In the genomic region with DNA sequence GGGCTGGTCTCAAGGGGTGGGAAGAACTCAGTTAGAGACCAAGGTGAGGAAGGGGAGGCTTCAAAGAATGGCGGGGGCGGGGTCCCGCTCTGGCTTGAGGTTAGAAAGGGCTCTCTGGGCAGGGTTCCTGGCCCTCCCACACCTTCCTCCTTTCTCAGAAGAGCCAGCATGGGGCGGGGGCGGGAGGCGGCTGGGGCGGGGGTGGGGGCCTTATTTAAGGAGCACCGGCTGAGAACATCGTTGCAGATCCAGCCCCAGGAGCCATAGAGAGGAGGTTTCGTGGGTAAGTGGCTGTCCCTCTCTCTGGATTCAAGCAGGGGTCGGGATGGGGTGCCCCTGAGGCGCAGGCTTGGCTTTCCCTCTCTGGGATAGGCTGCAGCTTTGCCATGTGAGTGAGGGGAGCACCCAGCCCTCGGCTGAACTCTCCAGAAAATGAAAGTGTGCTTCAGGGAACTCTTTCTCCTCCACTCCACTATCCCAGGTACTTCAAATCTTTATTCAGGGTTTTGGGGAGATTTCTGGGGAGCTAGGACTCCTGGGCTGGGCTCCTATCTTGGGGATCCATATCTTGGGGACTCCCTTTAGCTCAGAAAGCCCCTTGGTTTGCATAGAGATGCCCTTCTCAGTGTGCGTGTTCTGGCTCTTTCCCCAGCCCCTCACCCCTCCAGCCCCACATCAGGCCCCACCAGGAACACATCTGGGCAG, we compare ENCODE assay signal across 9 cellular contexts. TPM values are rescaled to one million over a fixed set of nuclear protein-coding genes. Genes with fewer than 3 reads are reported as not detected.
DNase-seq lines count a peak whose midpoint lies in the region; ATAC-seq and TF ChIP-seq lines count a peak whose summit lies in the region.
"Had no signal": no experiment of that assay in that cellular context is flagged by ENCODE, and none has a peak within 500 bp of the region (broad histone marks: within the 10 kb centered on the region; RNA-seq: fewer than 3 reads in every experiment).

No MANE protein-coding gene starts in this region.

- POLR2A ChIA-PET in WTC11 (lab: Charles Lee), result interaction anchor here (0.6 to 2.3 kb wide), 2 partner anchors 16 to 25 kb away, joined by 4 to 6 read pairs; a partner anchor contains a TSS

- H3K4me1 Mint-ChIP-seq in WTC11, result peaks cover 18% of the 10 kb centered on the region

- no peaks in the 10 kb centered on the region for H3K9me3 Mint-ChIP-seq in WTC11

- peaks cover 57% of the 10 kb centered on the region for H3K27me3 Mint-ChIP-seq in WTC11 (ENCODE audit: low read depth)

- TF ChIP-seq CTCF in WTC11 (IDR thresholded peaks at IDR 0.05), result no peak
- no peak for TF ChIP-seq CTCF in fibroblast of pulmonary artery (IDR thresholded peaks at IDR 0.05; ENCODE audit: low read length, missing control alignments)
- TF ChIP-seq CTCF in lower leg skin (IDR thresholded peaks at IDR 0.05), result no peak

- 6 to 12% methylated on average over 12 to 13 of the region's 14 CpGs for WGBS in lower leg skin, 2 donors

- TF ChIP-seq POLR2A in GM18505 (IDR thresholded peaks at IDR 0.05; ENCODE audit: borderline replicate concordance, extremely low read depth, insufficient read depth, insufficient read length), result peak; percentile 79
- TF ChIP-seq POLR2A in lower leg skin (IDR thresholded peaks at IDR 0.05), result no peak

- DNase-seq in WTC11 (ENCODE audit: low spot score), result peak; percentile 67
- peak; percentile 54 for DNase-seq in fibroblast of pulmonary artery (ENCODE audit: low read depth)
- DNase-seq in stimulated activated CD4-positive, alpha-beta T cell treated with anti-CD3 and anti-CD28 coated beads, TNF-alpha, amount 100 ng/mL, for 4 hours (ENCODE audit: low read depth in 3 of 3), result peak in 2 of 3 experiments; percentile 42 to 45
- DNase-seq in pons (ENCODE audit: low spot score), result no peak
- DNase-seq in lower leg skin (ENCODE audit: low spot score in 2 of 2), result no peak
- no peak for DNase-seq in NOMO-1 (lab: John Stamatoyannopoulos, UW; ENCODE audit: unreplicated experiment in 2 of 2)

- H3K36me3 Mint-ChIP-seq in WTC11, result no peaks in the 10 kb centered on the region

- ATAC-seq in GM18505 (IDR thresholded peaks at IDR 0.05; ENCODE audit: unreplicated experiment) (no peak), WTC11 (peak; percentile 9), HG03378 (IDR thresholded peaks at IDR 0.05; ENCODE audit: unreplicated experiment) (no peak)
- ATAC-seq: mucosa of descending colon had no signal

- H3K4me3 ChIP-seq in fibroblast of pulmonary artery (replicated peaks; ENCODE audit: low read depth, low read length) (peak overlapping the region; percentile 57), lower leg skin (ENCODE audit: low read depth, poor library complexity, severe bottlenecking) (no peak overlapping the region)
- H3K4me3 ChIP-seq: mucosa of descending colon had no signal

- intact Hi-C loops in lower leg skin (cut with DNase I; ENCODE audit: low total_unique reads), result no loop called here

- peak overlapping the region; percentile 54 for H3K4me3 Mint-ChIP-seq in WTC11

- CTCF ChIA-PET in WTC11 (lab: Charles Lee), result interaction anchor here (0.8 to 2.8 kb wide), 9 partner anchors 15 to 266 kb away, joined by 3 to 13 read pairs (median 4); a partner anchor contains a TSS

- H3K27ac Mint-ChIP-seq in WTC11, result no peak overlapping the region

TF ChIP-seq in WTC11, 78 proteins besides CTCF, POLR2A, EP300 and RAD21:
- no peak for TF ChIP-seq TEAD4 (CRISPR knock-in tag; IDR thresholded peaks at IDR 0.05)

RNA-seq across cellular contexts. Expression of a gene that starts 3.3 kb away (rescaled TPM):
- total RNA-seq in WTC11 (2021), result 40.2 to 69.0 TPM (median 65.8 TPM) in 3 replicates
- total RNA-seq in lower leg skin, result 10 to 100 TPM; 30.3 to 51.2 (median 32.7) TPM

RNA-seq across cellular contexts. Expression of a gene that starts 15.0 kb away (rescaled TPM):
- total RNA-seq in WTC11 (2021) (21.6 to 24.6 TPM (median 23.2 TPM) in 3 replicates), lower leg skin (10 to 100 TPM; 18.2 to 25.3 (median 19.1) TPM)

RNA-seq across cellular contexts. Expression of a gene that starts 15.7 kb away (rescaled TPM):
- total RNA-seq in WTC11 (2021) (0.57 to 0.96 TPM (median 0.87 TPM) in 3 replicates), lower leg skin (10 to 100 TPM in 3 of 4 donors, 1 to 10 TPM in 1; 7.6 to 17.3 (median 11.5) TPM)

RNA-seq across cellular contexts. Expression of a gene that starts 17.1 kb away (rescaled TPM):
- total RNA-seq in WTC11 (2021) (10.2 to 12.5 TPM (median 10.4 TPM) in 3 replicates), lower leg skin (1 to 10 TPM in 3 of 4 donors, under 1 TPM in 1; 0.56 to 4.5 (median 2.1) TPM)

RNA-seq across cellular contexts. Expression of a gene that starts 40.2 kb away (rescaled TPM):
- total RNA-seq in WTC11 (2021) (24.6 to 28.0 TPM (median 27.6 TPM) in 3 replicates), lower leg skin (10 to 100 TPM; 19.4 to 36.1 (median 20.1) TPM)

Comparison
In these comparisons a context has a peak if more than half of its experiments do, and no peak if none do; other contexts are left out.
1. DNase-seq: peak in WTC11 (single experiment), fibroblast of pulmonary artery (single experiment) and stimulated activated CD4-positive, alpha-beta T cell treated with anti-CD3 and anti-CD28 coated beads, TNF-alpha, amount 100 ng/mL, for 4 hours (2 of 3); none in pons (single experiment), lower leg skin (0 of 2) and NOMO-1 (0 of 2).